In the genomic region with DNA sequence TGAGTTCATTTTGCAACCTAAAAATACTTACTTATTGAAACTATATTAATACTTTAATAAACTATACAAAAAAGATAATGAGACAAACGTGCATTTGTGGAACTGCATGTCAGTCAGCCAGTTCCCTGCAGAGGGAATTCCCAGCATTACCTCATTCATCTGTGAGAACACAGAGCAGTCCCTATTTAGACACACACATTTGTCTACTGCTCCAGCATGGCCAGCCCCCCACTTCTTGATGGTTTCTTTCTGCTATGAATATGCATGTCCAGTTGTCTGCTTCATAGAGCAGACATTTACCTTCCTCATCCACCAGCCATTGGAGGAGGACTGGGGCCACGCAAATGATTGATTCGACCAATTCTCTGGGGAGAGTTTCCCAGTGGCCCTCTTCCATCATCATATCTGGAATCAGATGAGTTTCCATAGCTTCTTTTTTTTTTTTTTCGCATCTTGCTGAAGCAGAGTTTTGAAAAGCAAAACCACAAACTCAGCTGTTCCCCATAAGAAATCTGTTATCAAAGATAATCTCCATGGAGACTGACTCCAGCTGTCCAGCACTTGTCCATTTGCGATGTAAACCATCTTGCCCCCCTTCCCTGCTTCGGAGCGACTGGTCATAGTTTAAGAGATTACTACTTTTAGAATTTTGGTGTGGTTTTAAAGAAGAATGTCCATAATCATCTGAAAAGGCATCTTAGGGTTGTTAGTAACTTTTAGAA, we compare ENCODE assay signal across 1 cellular context.
A peak's percentile ranks its signal among the peaks of the same experiment; 100 is the strongest.
TF ChIP-seq lines count a peak whose summit lies in the region.

No MANE protein-coding gene starts in this region.

TF ChIP-seq in GM12878, 131 proteins besides CTCF, POLR2A, EP300 and RAD21 (continued from another document):
- TF ChIP-seq, protein P1, sequence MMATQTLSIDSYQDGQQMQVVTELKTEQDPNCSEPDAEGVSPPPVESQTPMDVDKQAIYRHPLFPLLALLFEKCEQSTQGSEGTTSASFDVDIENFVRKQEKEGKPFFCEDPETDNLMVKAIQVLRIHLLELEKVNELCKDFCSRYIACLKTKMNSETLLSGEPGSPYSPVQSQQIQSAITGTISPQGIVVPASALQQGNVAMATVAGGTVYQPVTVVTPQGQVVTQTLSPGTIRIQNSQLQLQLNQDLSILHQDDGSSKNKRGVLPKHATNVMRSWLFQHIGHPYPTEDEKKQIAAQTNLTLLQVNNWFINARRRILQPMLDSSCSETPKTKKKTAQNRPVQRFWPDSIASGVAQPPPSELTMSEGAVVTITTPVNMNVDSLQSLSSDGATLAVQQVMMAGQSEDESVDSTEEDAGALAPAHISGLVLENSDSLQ (IDR thresholded peaks at IDR 0.05) = peak; percentile 75
- TF ChIP-seq IRF4 (IDR thresholded peaks at IDR 0.05; ENCODE audit: low read depth, low read length) (no peak), POU2F2 (IDR thresholded peaks at IDR 0.05; ENCODE audit: borderline replicate concordance, low read depth, low read length) (peak; percentile 22; the same call in 1 of the 3 replicates), BCL11A (IDR thresholded peaks at IDR 0.05; ENCODE audit: low read depth, low read length) (no peak), HDAC2 (IDR thresholded peaks at IDR 0.05) (no peak), ZNF24 (IDR thresholded peaks at IDR 0.05) (no peak), TBL1XR1 (IDR thresholded peaks at IDR 0.05; ENCODE audit: low read depth, low read length) (no peak)
